ENCODE assay signal across 14 cellular contexts in genomic region chr21:29991624-29992023, GRCh38. TPM values are rescaled to one million over a fixed set of nuclear protein-coding genes. Genes with fewer than 3 reads are reported as not detected.
DNase-seq lines count a peak whose midpoint lies in the region.
"Had no signal": no experiment of that assay in that cellular context is flagged by ENCODE, and none has a peak within 500 bp of the region (broad histone marks: within the 10 kb centered on the region; RNA-seq: fewer than 3 reads in every experiment).

No MANE protein-coding gene starts in this region.

- peak; percentile 32 for DNase-seq in H7
- DNase-seq in ecto neural progenitor cell (ENCODE audit: low spot score): peak; percentile 51
- peak; percentile 24 for DNase-seq in iPS-NIHi7 (ENCODE audit: extremely low spot score)
- no peak for DNase-seq in G401 (ENCODE audit: low spot score)
- no peak for DNase-seq in effector memory CD4-positive, alpha-beta T cell
- no peak for DNase-seq in NCI-H1105 (lab: John Stamatoyannopoulos, UW)
- DNase-seq: Calu3; CD8-positive, alpha-beta T cell; DMS53; DND-41; EL had no signal

- no peaks in the 10 kb centered on the region for H3K27me3 ChIP-seq in H7 (ENCODE audit: control insufficient read depth, insufficient read depth, low read length)
- no peaks in the 10 kb centered on the region for H3K27me3 ChIP-seq in effector memory CD4-positive, alpha-beta T cell (replicated peaks; ENCODE audit: control insufficient read depth, insufficient read depth, low read length, poor library complexity, severe bottlenecking)
- H3K27me3 ChIP-seq: BLaER1 treated with 17β-estradiol and CSF1 and Interleukin-3, amounts not matched to agents 10 nM and 100 nM had no signal

- in situ Hi-C loops in G401 (cut with HindIII; ENCODE audit: low sequenced_read_pairs): no loop called here

- H3K4me3 ChIP-seq in H7 (ENCODE audit: insufficient read depth, low read depth, low read length): no peak overlapping the region
- no peak overlapping the region for H3K4me3 ChIP-seq in effector memory CD4-positive, alpha-beta T cell (ENCODE audit: insufficient read depth, low read depth, low read length, poor library complexity, severe bottlenecking)
- H3K4me3 ChIP-seq: BLaER1 treated with 17β-estradiol and CSF1 and Interleukin-3, amounts not matched to agents 10 nM and 100 nM had no signal

- H3K4me1 ChIP-seq in effector memory CD4-positive, alpha-beta T cell (ENCODE audit: control insufficient read depth, insufficient read depth, low read length, poor library complexity, severe bottlenecking): no peaks in the 10 kb centered on the region
- H3K4me1 ChIP-seq: BLaER1 treated with 17β-estradiol and CSF1 and Interleukin-3, amounts not matched to agents 10 nM and 100 nM had no signal

- no peaks in the 10 kb centered on the region for H3K36me3 ChIP-seq in H7 (replicated peaks; ENCODE audit: control insufficient read depth, insufficient read depth, low read length)
- no peaks in the 10 kb centered on the region for H3K36me3 ChIP-seq in effector memory CD4-positive, alpha-beta T cell (ENCODE audit: control insufficient read depth, insufficient read depth, low read length)
- H3K36me3 ChIP-seq: BLaER1 treated with 17β-estradiol and CSF1 and Interleukin-3, amounts not matched to agents 10 nM and 100 nM had no signal

- no peak overlapping the region for H3K27ac ChIP-seq in effector memory CD4-positive, alpha-beta T cell (ENCODE audit: insufficient read depth, low read length, poor library complexity, severe bottlenecking)
- H3K27ac ChIP-seq: BLaER1 treated with 17β-estradiol and CSF1 and Interleukin-3, amounts not matched to agents 10 nM and 100 nM had no signal

- no peaks in the 10 kb centered on the region for H3K9me3 ChIP-seq in effector memory CD4-positive, alpha-beta T cell (ENCODE audit: control insufficient read depth, low read length)

RNA-seq across cellular contexts. Expression of gene GRIK1, which starts 51.8 kb away (rescaled TPM):
- total RNA-seq in H7 (2014; rRNA removed; shearing (Covaris generic)): not detected in 2 replicates
- total RNA-seq in G401 (2014; rRNA removed; shearing (Covaris generic)): not detected in 2 replicates
- total RNA-seq: A172; B cell; Calu3; CD8-positive, alpha-beta T cell had no signal

Comparison
In these comparisons a context has a peak if more than half of its experiments do, and no peak if none do; other contexts are left out.
1. DNase-seq: peak in H7 (single experiment), ecto neural progenitor cell (single experiment) and iPS-NIHi7 (single experiment); none in G401 (single experiment), effector memory CD4-positive, alpha-beta T cell (0 of 3) and NCI-H1105 (single experiment).